Comparison of ENCODE assay signal across 24 cellular contexts in the genomic region with DNA sequence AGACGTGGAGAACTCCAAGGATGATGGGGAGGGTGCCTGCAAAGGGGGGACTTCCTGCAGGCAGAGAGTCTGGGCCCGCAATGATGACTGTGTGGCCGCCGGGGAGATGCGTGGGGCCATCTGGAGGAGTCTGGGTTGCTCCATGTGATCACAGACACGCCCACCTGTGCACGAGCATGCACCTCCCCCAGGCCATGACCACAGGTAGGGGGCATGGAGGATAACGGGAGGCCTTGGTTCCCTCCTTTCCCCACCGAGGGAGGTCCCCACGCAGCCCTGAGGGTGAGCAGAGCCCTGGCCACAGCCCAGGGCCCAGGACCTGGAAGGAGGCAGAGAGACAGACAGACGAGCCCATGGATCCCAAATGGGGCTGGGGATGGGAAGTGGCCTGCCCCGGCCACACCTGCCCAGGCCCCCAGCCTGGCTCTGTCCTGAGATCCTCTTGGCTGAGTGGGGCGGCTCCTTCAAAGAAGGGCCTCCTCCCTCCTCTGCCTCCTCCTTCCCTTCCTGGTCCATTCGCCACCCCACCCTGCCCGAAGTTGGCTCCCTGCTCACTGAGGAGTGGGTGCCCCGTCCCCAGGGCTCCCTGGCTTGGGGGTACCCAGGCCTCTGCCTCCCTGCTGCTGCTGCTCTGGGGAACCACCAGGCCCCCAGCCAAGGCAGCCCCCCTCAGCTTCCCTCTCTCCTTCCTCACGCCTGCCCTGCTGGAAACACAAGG.
DNase-seq lines count a peak whose midpoint lies in the region; ATAC-seq and TF ChIP-seq lines count a peak whose summit lies in the region.
"Had no signal": no experiment of that assay in that cellular context is flagged by ENCODE, and none has a peak within 500 bp of the region (broad histone marks: within the 10 kb centered on the region; RNA-seq: fewer than 3 reads in every experiment).

No MANE protein-coding gene starts in this region.

- no peak for TF ChIP-seq CTCF in left ventricle myocardium inferior (IDR thresholded peaks at IDR 0.05; ENCODE audit: borderline replicate concordance)
- TF ChIP-seq CTCF in testis (IDR thresholded peaks at IDR 0.05) = no peak

- H3K4me3 ChIP-seq in left ventricle myocardium inferior (no peak overlapping the region), testis (peak overlapping the region in 1 of 2 donors; percentile 13)
- H3K4me3 ChIP-seq: mucosa of descending colon, upper lobe of right lung had no signal

- DNase-seq in Right ventricle myocardium inferior (ENCODE audit: missing footprints) (peak; percentile 49), left cardiac atrium (no peak), KBM-7 (peak; percentile 32), left ventricle myocardium inferior (no peak), testis (peak; percentile 77), HEK293T (ENCODE audit: extremely low spot score) (no peak), DMS153 (lab: John Stamatoyannopoulos, UW) (no peak)
- DNase-seq: activated CD4-positive, CD25-positive, alpha-beta regulatory T cell; activated naive CD4-positive, alpha-beta T cell treated with anti-CD3 and anti-CD28 coated beads for 36 hours; activated T-cell treated with anti-CD3 and anti-CD28 coated beads, Interleukin-2, amount 50 U/mL, for 72 hours; CD4-positive, alpha-beta T cell; endodermal cell; foreskin fibroblast; H9; natural killer cell; NCI-H146; NCI-H2107; NCI-H345; stimulated activated CD4-positive, alpha-beta T cell treated with anti-CD3 and anti-CD28 coated beads, Interleukin-15, amount 100 ng/mL, for 24 hours; stimulated activated CD4-positive, alpha-beta T cell treated with anti-CD3 and anti-CD28 coated beads, Interleukin-4, amount 100 ng/mL, for 4 hours; T-cell had no signal

- in situ Hi-C loops in KBM-7 (cut with MboI; ENCODE audit: low pct_unique_long_range_greater_than_20kb, low sequenced_read_pairs) = no loop called here

- no peaks in the 10 kb centered on the region for H3K9me3 ChIP-seq in left ventricle myocardium inferior (replicated peaks)
- H3K9me3 ChIP-seq in testis = no peaks in the 10 kb centered on the region
- H3K9me3 ChIP-seq: mucosa of descending colon, upper lobe of right lung had no signal

- no peak for TF ChIP-seq POLR2A in testis (IDR thresholded peaks at IDR 0.05)

- peaks cover 44% of the 10 kb centered on the region for H3K4me1 ChIP-seq in left ventricle myocardium inferior
- H3K4me1 ChIP-seq in testis = peaks cover 45% of the 10 kb centered on the region

- ATAC-seq in Right ventricle myocardium inferior (no peak), left cardiac atrium (no peak), HG03025 (IDR thresholded peaks at IDR 0.05; ENCODE audit: low FRiP score, unreplicated experiment) (no peak)
- ATAC-seq: mucosa of descending colon, natural killer cell, T-cell had no signal

- no peaks in the 10 kb centered on the region for H3K27me3 ChIP-seq in left ventricle myocardium inferior (ENCODE audit: low read depth)
- H3K27me3 ChIP-seq in testis = no peaks in the 10 kb centered on the region
- H3K27me3 ChIP-seq: upper lobe of right lung had no signal

- intact Hi-C loops in Right ventricle myocardium inferior (cut with DNase I) (loop anchor here (5.0 kb wide), 1 partner anchor 82 kb away; no protein-coding TSS in a partner anchor), left cardiac atrium (cut with DNase I) (loop anchor here in 1 of 2 donors (10.0 kb wide), 1 partner anchor 130 kb away; no protein-coding TSS in a partner anchor), left ventricle myocardium inferior (cut with micrococcal nuclease) (loop anchor here (10.0 kb wide), 1 partner anchor 130 kb away; no protein-coding TSS in a partner anchor), testis (cut with DNase I; ENCODE audit: low total_unique reads) (no loop called here)

- peak overlapping the region; percentile 73 for H3K27ac ChIP-seq in left ventricle myocardium inferior (replicated peaks)
- H3K27ac ChIP-seq in testis = peak overlapping the region; percentile 51 to 67
- H3K27ac ChIP-seq: upper lobe of right lung had no signal

- CTCF ChIA-PET in HEK293T (lab: Yijun Ruan, JAX) = no interaction called here

- POLR2A ChIA-PET in HEK293T (lab: Yijun Ruan, JAX) = interaction anchor here (1.2 kb wide), 1 partner anchor 11 kb away, joined by 4 read pairs; no protein-coding TSS in a partner anchor

- WGBS in testis, 2 donors = 67 to 75% methylated on average over 12 to 16 of the region's 17 CpGs

- H3K36me3 ChIP-seq in left ventricle myocardium inferior (peaks cover 10% of the 10 kb centered on the region), testis (ENCODE audit: low read depth, missing control alignments) (no peaks in the 10 kb centered on the region)
- H3K36me3 ChIP-seq: upper lobe of right lung had no signal

TF ChIP-seq in HEK293T, 16 proteins besides CTCF, POLR2A, EP300 and RAD21:
- TF ChIP-seq NFRKB (IDR thresholded peaks at IDR 0.05) = no peak
- no peak for TF ChIP-seq PKNOX1 (IDR thresholded peaks at IDR 0.05)
- no peak for TF ChIP-seq SP1 (IDR thresholded peaks at IDR 0.05)
- TF ChIP-seq ARNT (IDR thresholded peaks at IDR 0.05) = no peak
- TF ChIP-seq CTBP1 (IDR thresholded peaks at IDR 0.05; ENCODE audit: borderline replicate concordance) = no peak
- TF ChIP-seq HDGF (IDR thresholded peaks at IDR 0.05; ENCODE audit: borderline replicate concordance) = no peak
- TF ChIP-seq L3MBTL2 (conservative IDR thresholded peaks at IDR 0.05) = no peak
- TF ChIP-seq FOXM1 (IDR thresholded peaks at IDR 0.05; ENCODE audit: borderline replicate concordance) = no peak
- no peak for TF ChIP-seq FOXA1 (IDR thresholded peaks at IDR 0.05)
- no peak for TF ChIP-seq LEF1 (IDR thresholded peaks at IDR 0.05; ENCODE audit: borderline replicate concordance)
- no peak for TF ChIP-seq ZNF384 (IDR thresholded peaks at IDR 0.05)
- no peak for TF ChIP-seq SUZ12 (IDR thresholded peaks at IDR 0.05)
- TF ChIP-seq BHLHE40 (IDR thresholded peaks at IDR 0.05; ENCODE audit: borderline replicate concordance) = no peak
- TF ChIP-seq TARDBP (IDR thresholded peaks at IDR 0.05) = no peak
- TF ChIP-seq ELF4 (IDR thresholded peaks at IDR 0.05) = no peak
- no peak for TF ChIP-seq FOXK2 (IDR thresholded peaks at IDR 0.05)

Comparison
In these comparisons a context has a peak if more than half of its experiments do, and no peak if none do; other contexts are left out.
1. DNase-seq: peak in Right ventricle myocardium inferior (single experiment), KBM-7 (single experiment) and testis (single experiment); none in left cardiac atrium (single experiment), left ventricle myocardium inferior (single experiment), HEK293T (single experiment) and DMS153 (single experiment).